ENCODE assay signal across 8 cellular contexts in genomic region chr4:9691221-9692065, GRCh38.
A peak's percentile ranks its signal among the peaks of the same experiment; 100 is the strongest.
DNase-seq lines count a peak whose midpoint lies in the region; ATAC-seq, FAIRE-seq and TF ChIP-seq lines count a peak whose summit lies in the region.

No MANE protein-coding gene starts in this region.

- no peaks in the 10 kb centered on the region for H3K36me3 ChIP-seq in liver (ENCODE audit: control insufficient read depth in 4 of 4, insufficient read depth in 3 of 4, low read depth in 1 of 4, low read length in 3 of 4)

- H3K4me3 ChIP-seq in dorsolateral prefrontal cortex (peak overlapping the region; percentile 42 to 86 (median 74)), liver (ENCODE audit: low read depth in 1 of 3, low read length in 3 of 3) (peak overlapping the region; percentile 61 to 78 (median 64))

- DNase-seq in NCI-H345 (lab: John Stamatoyannopoulos, UW) = peak; percentile 95
- peak; percentile 92 to 93 for DNase-seq in activated CD4-positive, alpha-beta T cell treated with anti-CD3 and anti-CD28 coated beads, Interleukin-2, amount 50 U/mL, for 48 hours
- DNase-seq in dorsolateral prefrontal cortex = peak; percentile 93 to 98 (median 96)
- peak; percentile 81 for DNase-seq in stimulated activated CD4-positive, alpha-beta T cell treated with anti-CD3 and anti-CD28 coated beads, Interleukin-2, amount 100 ng/mL, for 4 hours (ENCODE audit: low read depth)

- peaks cover 0 to 7% (median 5%) of the 10 kb centered on the region in 4 donors for H3K4me1 ChIP-seq in liver (ENCODE audit: control insufficient read depth in 4 of 4, insufficient read depth in 4 of 4, low read length in 3 of 4)

- peak; percentile 80 for FAIRE-seq in A204.1 (lab: Jason Lieb, UNC)

- TF ChIP-seq CTCF in dorsolateral prefrontal cortex (IDR thresholded peaks at IDR 0.05 in 54 of 56, conservative IDR thresholded peaks at IDR 0.05 in 2 of 56; ENCODE audit: low read depth in 1 of 56, partially characterized antibody in 56 of 56) = peak in 7 of 56 donors; percentile 3 to 23 (median 14)
- no peak for TF ChIP-seq CTCF in liver (IDR thresholded peaks at IDR 0.05; ENCODE audit: low read depth, low read length, missing input control)

- H3K27me3 ChIP-seq in dorsolateral prefrontal cortex = no peaks in the 10 kb centered on the region
- H3K27me3 ChIP-seq in liver (ENCODE audit: control insufficient read depth in 4 of 4, insufficient read depth in 4 of 4, low read length in 3 of 4) = no peaks in the 10 kb centered on the region

- WGBS in liver = 1% methylated on average over 57 of the region's 57 CpGs

- peak overlapping the region; percentile 47 to 90 (median 83) for H3K27ac ChIP-seq in dorsolateral prefrontal cortex
- peak overlapping the region; percentile 76 to 84 for H3K27ac ChIP-seq in liver (ENCODE audit: low read depth in 1 of 2, low read length in 2 of 2)

- TF ChIP-seq RAD21 in liver (IDR thresholded peaks at IDR 0.05) = no peak

- intact Hi-C loops in dorsolateral prefrontal cortex (cut with DNase I) = loop anchor here in 1 of 2 donors (5.0 to 10.0 kb wide), 2 partner anchors 326 to 403 kb away; no protein-coding TSS in a partner anchor

- H3K9me3 ChIP-seq in liver (ENCODE audit: control insufficient read depth in 4 of 4, low read length in 3 of 4) = no peaks in the 10 kb centered on the region

- ATAC-seq in GM18873 (IDR thresholded peaks at IDR 0.05; ENCODE audit: low FRiP score, unreplicated experiment) (peak; percentile 100), HG03159 (IDR thresholded peaks at IDR 0.05; ENCODE audit: unreplicated experiment) (peak; percentile 100)

- H3K9ac ChIP-seq in liver (ENCODE audit: low read depth in 1 of 2, low read length in 2 of 2) = no peak overlapping the region

TF ChIP-seq in liver, 16 proteins besides CTCF, POLR2A, EP300 and RAD21:
- no peak for TF ChIP-seq GABPA (IDR thresholded peaks at IDR 0.05 in 1 of 2, conservative IDR thresholded peaks at IDR 0.05 in 1 of 2)
- TF ChIP-seq, protein P1, sequence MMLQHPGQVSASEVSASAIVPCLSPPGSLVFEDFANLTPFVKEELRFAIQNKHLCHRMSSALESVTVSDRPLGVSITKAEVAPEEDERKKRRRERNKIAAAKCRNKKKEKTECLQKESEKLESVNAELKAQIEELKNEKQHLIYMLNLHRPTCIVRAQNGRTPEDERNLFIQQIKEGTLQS (IDR thresholded peaks at IDR 0.05) = no peak
- no peak for TF ChIP-seq JUND (IDR thresholded peaks at IDR 0.05)
- TF ChIP-seq REST (IDR thresholded peaks at IDR 0.05) = no peak
- TF ChIP-seq EGR1 (IDR thresholded peaks at IDR 0.05; ENCODE audit: low read depth in 2 of 2) = no peak
- peak in 1 of 2 donors; percentile 50 for TF ChIP-seq HNF4A (conservative IDR thresholded peaks at IDR 0.05)
- no peak for TF ChIP-seq RXRA (IDR thresholded peaks at IDR 0.05)
- peak; percentile 16 for TF ChIP-seq HNF4G (IDR thresholded peaks at IDR 0.05)
- no peak for TF ChIP-seq ZBTB33 (IDR thresholded peaks at IDR 0.05)
- TF ChIP-seq TAF1 (conservative IDR thresholded peaks at IDR 0.05) = no peak
- TF ChIP-seq, protein P2, sequence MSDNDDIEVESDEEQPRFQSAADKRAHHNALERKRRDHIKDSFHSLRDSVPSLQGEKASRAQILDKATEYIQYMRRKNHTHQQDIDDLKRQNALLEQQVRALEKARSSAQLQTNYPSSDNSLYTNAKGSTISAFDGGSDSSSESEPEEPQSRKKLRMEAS (IDR thresholded peaks at IDR 0.05) = no peak
- peak; percentile 77 for TF ChIP-seq SP1 (IDR thresholded peaks at IDR 0.05)
- peak; percentile 32 for TF ChIP-seq YY1 (IDR thresholded peaks at IDR 0.05)
- no peak for TF ChIP-seq FOXA2 (IDR thresholded peaks at IDR 0.05)
- no peak for TF ChIP-seq FOXA1 (IDR thresholded peaks at IDR 0.05)
- no peak for TF ChIP-seq NR2F2 (IDR thresholded peaks at IDR 0.05)

Comparison
In these comparisons a context has a peak if more than half of its experiments do, and no peak if none do; other contexts are left out.
1. Peak in every context shown above with its lines: DNase-seq, ATAC-seq, H3K4me3 ChIP-seq and H3K27ac ChIP-seq.